Comparison of ENCODE assay signal across 13 cellular contexts in genomic region chr17:29342148-29342765, GRCh38. TPM values are rescaled to one million over a fixed set of nuclear protein-coding genes. Genes with fewer than 3 reads are reported as not detected.
A peak's percentile ranks its signal among the peaks of the same experiment; 100 is the strongest.
DNase-seq lines count a peak whose midpoint lies in the region; ATAC-seq and TF ChIP-seq lines count a peak whose summit lies in the region.
"Had no signal": no experiment of that assay in that cellular context is flagged by ENCODE, and none has a peak within 500 bp of the region (broad histone marks: within the 10 kb centered on the region; RNA-seq: fewer than 3 reads in every experiment).

No MANE protein-coding gene starts in this region.

- DNase-seq in CD1c-positive myeloid dendritic cell (ENCODE audit: extremely low spot score) (peak; percentile 5), NAMALWA (ENCODE audit: low spot score) (peak; percentile 27), SIG-M5 (lab: John Stamatoyannopoulos, UW) (peak; percentile 48), osteocyte (ENCODE audit: extremely low spot score, unreplicated experiment) (peak; percentile 64), left cardiac atrium (no peak), EL (no peak), islet precursor cell (no peak)
- DNase-seq: CD4-positive, alpha-beta T cell; NCI-H1092 treated with DMSO at 0.1 percent for 48 hours; NCI-H524 treated with DMSO at 0.1 percent for 48 hours; PC-3 had no signal

- H3K9me3 Mint-ChIP-seq in osteocyte (ENCODE audit: unreplicated experiment): no peaks in the 10 kb centered on the region
- H3K9me3 Mint-ChIP-seq: CD4-positive, alpha-beta T cell had no signal

- H3K36me3 Mint-ChIP-seq in osteocyte (ENCODE audit: unreplicated experiment): no peaks in the 10 kb centered on the region

- intact Hi-C loops in left cardiac atrium (cut with DNase I): no loop called here

- no peak for TF ChIP-seq CTCF in osteocyte (IDR thresholded peaks at IDR 0.05)

- peaks cover 49% of the 10 kb centered on the region for H3K27me3 Mint-ChIP-seq in osteocyte (ENCODE audit: unreplicated experiment)
- H3K27me3 Mint-ChIP-seq: CD4-positive, alpha-beta T cell had no signal

- no peak overlapping the region for H3K27ac Mint-ChIP-seq in osteocyte (ENCODE audit: unreplicated experiment)
- H3K27ac Mint-ChIP-seq: CD4-positive, alpha-beta T cell had no signal

- ATAC-seq in left cardiac atrium (no peak), GM18517 (IDR thresholded peaks at IDR 0.05; ENCODE audit: unreplicated experiment) (no peak)
- ATAC-seq: HCT116, PC-3 had no signal

- H3K4me1 Mint-ChIP-seq in osteocyte (ENCODE audit: unreplicated experiment): no peaks in the 10 kb centered on the region

- no peak overlapping the region for H3K4me3 Mint-ChIP-seq in osteocyte (ENCODE audit: unreplicated experiment)
- H3K4me3 Mint-ChIP-seq: CD4-positive, alpha-beta T cell had no signal

RNA-seq across cellular contexts. Expression of gene TAOK1, which starts 47.9 kb away (rescaled TPM):
- 79.7 and 81.1 TPM in 2 replicates for total RNA-seq in osteocyte
- total RNA-seq in left cardiac atrium: 10 to 100 TPM; 47.2 to 59.1 TPM

RNA-seq across cellular contexts. Expression of gene NUFIP2, which starts 48.3 kb away (rescaled TPM):
- total RNA-seq in osteocyte (46.8 and 48.0 TPM in 2 replicates), left cardiac atrium (10 to 100 TPM; 31.8 to 48.3 TPM)

Comparison
In these comparisons a context has a peak if more than half of its experiments do, and no peak if none do; other contexts are left out.
1. DNase-seq: peak in CD1c-positive myeloid dendritic cell (single experiment), NAMALWA (single experiment), SIG-M5 (single experiment) and osteocyte (single experiment); none in left cardiac atrium (single experiment), EL (single experiment) and islet precursor cell (single experiment).